16 cellular contexts compared by ENCODE assay signal in genomic region chr11:119683783-119684182, GRCh38. TPM values are rescaled to one million over a fixed set of nuclear protein-coding genes. Genes with fewer than 3 reads are reported as not detected.
DNase-seq lines count a peak whose midpoint lies in the region; ATAC-seq lines count a peak whose summit lies in the region.
"Had no signal": no experiment of that assay in that cellular context is flagged by ENCODE, and none has a peak within 500 bp of the region (broad histone marks: within the 10 kb centered on the region; RNA-seq: fewer than 3 reads in every experiment).

No MANE protein-coding gene starts in this region.

- H3K4me1 Mint-ChIP-seq in activated CD4-positive, alpha-beta memory T cell treated with anti-CD3 and anti-CD28 coated beads for 36 hours (ENCODE audit: low read depth), result peaks cover 2% of the 10 kb centered on the region

- 74% methylated on average over 9 of the region's 9 CpGs for WGBS in HUES64

- H3K9ac ChIP-seq in HUES64 (ENCODE audit: low read depth, low read length), result peak overlapping the region; percentile 48; the same call in 1 of the 2 replicates

- H3K27me3 ChIP-seq in HUES64 (ENCODE audit: insufficient read depth, low read length), result no peaks in the 10 kb centered on the region
- H3K27me3 ChIP-seq: gastroesophageal sphincter, ovary had no signal

- intact Hi-C loops in activated CD4-positive, alpha-beta memory T cell treated with anti-CD3 and anti-CD28 coated beads for 36 hours (cut with micrococcal nuclease), result no loop called here

- peaks cover 38% of the 10 kb centered on the region for H3K4me1 ChIP-seq in HUES64 (ENCODE audit: insufficient read depth, low read length)

- no peaks in the 10 kb centered on the region for H3K9me3 Mint-ChIP-seq in activated CD4-positive, alpha-beta memory T cell treated with anti-CD3 and anti-CD28 coated beads for 36 hours
- H3K9me3 Mint-ChIP-seq: CD4-positive, alpha-beta T cell; stimulated activated naive B cell treated with anti-CD40 and anti-IgM and Interleukin-4, amounts not matched to agents 10 μg/mL and 1 μg/mL and 100 μg/mL, for 72 hours; T-helper 2 cell treated with Interferon-gamma antibody and Interleukin-4, amounts not matched to agents 5 μg/mL and 100 μg/mL, for 36 hours had no signal

- no peaks in the 10 kb centered on the region for H3K9me3 ChIP-seq in HUES64 (ENCODE audit: insufficient read depth, low read depth, low read length)
- H3K9me3 ChIP-seq: gastroesophageal sphincter, left ventricle myocardium inferior, ovary had no signal

- CTCF ChIA-PET in activated CD4-positive, alpha-beta memory T cell treated with anti-CD3 and anti-CD28 coated beads for 36 hours (lab: Charles Lee), result no interaction called here

- no peak overlapping the region for H3K4me3 Mint-ChIP-seq in activated CD4-positive, alpha-beta memory T cell treated with anti-CD3 and anti-CD28 coated beads for 36 hours
- H3K4me3 Mint-ChIP-seq: CD4-positive, alpha-beta T cell; stimulated activated naive B cell treated with anti-CD40 and anti-IgM and Interleukin-4, amounts not matched to agents 10 μg/mL and 1 μg/mL and 100 μg/mL, for 72 hours had no signal

- H3K36me3 ChIP-seq in HUES64 (ENCODE audit: insufficient read depth, low read length), result peaks cover 1% of the 10 kb centered on the region; the same call in 1 of the 2 replicates
- H3K36me3 ChIP-seq: gastroesophageal sphincter, left ventricle myocardium inferior, ovary had no signal

- POLR2A ChIA-PET in activated CD4-positive, alpha-beta memory T cell treated with anti-CD3 and anti-CD28 coated beads for 36 hours (lab: Charles Lee), result no interaction called here

- no peak overlapping the region for H3K27ac ChIP-seq in HUES64 (ENCODE audit: low read depth, low read length)
- H3K27ac ChIP-seq: gastroesophageal sphincter, left ventricle myocardium inferior, ovary had no signal

- H3K36me3 Mint-ChIP-seq in activated CD4-positive, alpha-beta memory T cell treated with anti-CD3 and anti-CD28 coated beads for 36 hours, result no peaks in the 10 kb centered on the region
- H3K36me3 Mint-ChIP-seq: stimulated activated naive B cell treated with anti-CD40 and anti-IgM and Interleukin-4, amounts not matched to agents 10 μg/mL and 1 μg/mL and 100 μg/mL, for 72 hours had no signal

- H3K27me3 Mint-ChIP-seq in activated CD4-positive, alpha-beta memory T cell treated with anti-CD3 and anti-CD28 coated beads for 36 hours, result no peaks in the 10 kb centered on the region
- H3K27me3 Mint-ChIP-seq: CD4-positive, alpha-beta T cell had no signal

- no peak overlapping the region for H3K27ac Mint-ChIP-seq in activated CD4-positive, alpha-beta memory T cell treated with anti-CD3 and anti-CD28 coated beads for 36 hours
- H3K27ac Mint-ChIP-seq: CD4-positive, alpha-beta T cell; T-helper 2 cell treated with Interferon-gamma antibody and Interleukin-4, amounts not matched to agents 5 μg/mL and 100 μg/mL, for 36 hours had no signal

- peak; percentile 27 for ATAC-seq in left lobe of liver
- no peak for ATAC-seq in stimulated activated naive CD8-positive, alpha-beta T cell treated with anti-CD3 and anti-CD28 coated beads, Interleukin-15, Interleukin-2, amounts not matched to agents 100 U/mL and 50 U/mL, for 24 hours
- no peak for ATAC-seq in HG02938 (IDR thresholded peaks at IDR 0.05; ENCODE audit: unreplicated experiment)
- ATAC-seq: gastroesophageal sphincter had no signal

- peak; percentile 22 for DNase-seq in activated CD4-positive, alpha-beta memory T cell treated with anti-CD3 and anti-CD28 coated beads for 36 hours
- DNase-seq in left lobe of liver (ENCODE audit: low spot score) (no peak), NCI-H128 (lab: John Stamatoyannopoulos, UW; ENCODE audit: unreplicated experiment) (no peak), hippocampal formation (lab: John Stamatoyannopoulos, UW) (no peak)
- DNase-seq in stimulated activated naive CD8-positive, alpha-beta T cell treated with anti-CD3 and anti-CD28 coated beads, Interleukin-15, Interleukin-2, amounts not matched to agents 100 U/mL and 50 U/mL, for 24 hours, result peak; percentile 13
- DNase-seq in activated CD4-positive, alpha-beta T cell treated with anti-CD3 and anti-CD28 coated beads for 1 hour, result no peak
- DNase-seq: CD4-positive, alpha-beta T cell; cortex of kidney; left ventricle myocardium inferior; NCI-H1694 treated with DMSO at 0.1 percent for 48 hours; ovary; stimulated activated naive B cell treated with anti-CD40 and anti-IgM and Interleukin-4, amounts not matched to agents 10 μg/mL and 1 μg/mL and 100 μg/mL, for 72 hours had no signal

- no peak overlapping the region for H3K4me3 ChIP-seq in HUES64 (ENCODE audit: low read length)
- H3K4me3 ChIP-seq: gastroesophageal sphincter, left ventricle myocardium inferior, ovary had no signal

RNA-seq across cellular contexts. Expression of gene NECTIN1, which starts 45.2 kb away (rescaled TPM):
- 54.9 TPM for polyA plus RNA-seq in HUES64 (2013, experiment 1 of 2)
- 46.5 TPM for polyA plus RNA-seq in HUES64 (2013, experiment 2 of 2)
- total RNA-seq in activated CD4-positive, alpha-beta memory T cell treated with anti-CD3 and anti-CD28 coated beads for 36 hours, result 1 to 10 TPM; 2.0 to 2.4 TPM
- total RNA-seq in left lobe of liver, result 6.5 TPM

Comparison
In these comparisons a context has a peak if more than half of its experiments do, and no peak if none do; other contexts are left out.
1. DNase-seq: peak in activated CD4-positive, alpha-beta memory T cell treated with anti-CD3 and anti-CD28 coated beads for 36 hours (single experiment) and stimulated activated naive CD8-positive, alpha-beta T cell treated with anti-CD3 and anti-CD28 coated beads, Interleukin-15, Interleukin-2, amounts not matched to agents 100 U/mL and 50 U/mL, for 24 hours (single experiment); none in left lobe of liver (single experiment), activated CD4-positive, alpha-beta T cell treated with anti-CD3 and anti-CD28 coated beads for 1 hour (single experiment), NCI-H128 (single experiment) and hippocampal formation (0 of 2).